In the genomic region with DNA sequence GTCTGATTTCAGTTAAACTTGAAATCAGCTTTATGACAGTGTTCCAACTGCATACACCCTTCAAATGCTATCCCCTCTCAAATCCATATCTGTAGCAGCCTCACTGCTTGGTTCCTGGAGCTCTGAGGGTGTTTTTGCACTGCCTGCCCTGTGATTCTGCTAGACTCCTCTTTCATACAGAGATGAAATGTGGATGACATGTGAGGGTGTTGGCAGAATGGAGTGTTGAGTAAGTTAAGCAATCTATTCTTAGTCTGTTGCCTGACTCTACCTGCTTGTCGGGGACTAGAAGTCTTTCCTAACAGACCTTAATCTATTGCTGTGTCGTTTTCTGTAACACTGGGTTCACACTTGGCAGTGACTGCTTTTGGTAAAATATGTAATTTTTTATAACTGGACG, we compare ENCODE assay signal across 28 cellular contexts. TPM values are rescaled to one million over a fixed set of nuclear protein-coding genes. Genes with fewer than 3 reads are reported as not detected.
"Had no signal": no experiment of that assay in that cellular context is flagged by ENCODE, and none has a peak within 500 bp of the region (broad histone marks: within the 10 kb centered on the region; RNA-seq: fewer than 3 reads in every experiment).

No MANE protein-coding gene starts in this region.

- H3K36me3 Mint-ChIP-seq: stimulated activated effector memory CD8-positive, alpha-beta T cell treated with anti-CD3 and anti-CD28 coated beads, Interleukin-12 subunit alpha, Interleukin-12 subunit beta, amount 100 ng/mL, for 72 hours; stimulated activated memory B cell treated with anti-CD40 and anti-IgM and Interleukin-4, amounts not matched to agents 10 μg/mL and 1 μg/mL and 100 μg/mL, for 72 hours; stimulated activated naive B cell treated with anti-CD40 and anti-IgM and Interleukin-4, amounts not matched to agents 10 μg/mL and 1 μg/mL and 100 μg/mL, for 72 hours had no signal

- H3K27ac ChIP-seq: stomach, suprapubic skin, testis, thoracic aorta, thyroid gland, tibial artery, tibial nerve, transverse colon, upper lobe of left lung, upper lobe of right lung, uterus, vagina had no signal

- H3K9me3 ChIP-seq: testis, thyroid gland, upper lobe of right lung, uterus, vagina had no signal

- H3K4me3 Mint-ChIP-seq: stimulated activated effector memory CD8-positive, alpha-beta T cell treated with anti-CD3 and anti-CD28 coated beads, Interleukin-12 subunit alpha, Interleukin-12 subunit beta, amount 100 ng/mL, for 72 hours; stimulated activated memory B cell treated with anti-CD40 and anti-IgM and Interleukin-4, amounts not matched to agents 10 μg/mL and 1 μg/mL and 100 μg/mL, for 72 hours; stimulated activated naive B cell treated with anti-CD40 and anti-IgM and Interleukin-4, amounts not matched to agents 10 μg/mL and 1 μg/mL and 100 μg/mL, for 72 hours; stimulated activated naive CD8-positive, alpha-beta T cell treated with anti-CD3 and anti-CD28 coated beads, Interleukin-15, amount 100 ng/mL, for 72 hours; stimulated activated naive CD8-positive, alpha-beta T cell treated with anti-CD3 and anti-CD28 coated beads, Interleukin-15, Interleukin-2, amounts not matched to agents 100 ng/mL and 50 ng/mL, for 24 hours; type B pancreatic cell had no signal

- H3K9me3 Mint-ChIP-seq: stimulated activated effector memory CD8-positive, alpha-beta T cell treated with anti-CD3 and anti-CD28 coated beads, Interleukin-12 subunit alpha, Interleukin-12 subunit beta, amount 100 ng/mL, for 72 hours had no signal

- H3K4me3 ChIP-seq: stomach, suprapubic skin, testis, thoracic aorta, thyroid gland, tibial artery, tibial nerve, transverse colon, upper lobe of left lung, upper lobe of right lung, uterus, vagina had no signal

- H3K4me1 ChIP-seq: stomach, suprapubic skin, testis, thyroid gland, tibial artery, tibial nerve, transverse colon, upper lobe of left lung, upper lobe of right lung, uterus, vagina had no signal

- H3K4me1 Mint-ChIP-seq: stimulated activated effector memory CD8-positive, alpha-beta T cell treated with anti-CD3 and anti-CD28 coated beads, Interleukin-12 subunit alpha, Interleukin-12 subunit beta, amount 100 ng/mL, for 72 hours; stimulated activated memory B cell treated with anti-CD40 and anti-IgM and Interleukin-4, amounts not matched to agents 10 μg/mL and 1 μg/mL and 100 μg/mL, for 72 hours; stimulated activated naive B cell treated with anti-CD40 and anti-IgM and Interleukin-4, amounts not matched to agents 10 μg/mL and 1 μg/mL and 100 μg/mL, for 72 hours; stimulated activated naive CD8-positive, alpha-beta T cell treated with anti-CD3 and anti-CD28 coated beads, Interleukin-15, amount 100 ng/mL, for 72 hours had no signal

- H3K27ac Mint-ChIP-seq: stimulated activated effector memory CD8-positive, alpha-beta T cell treated with anti-CD3 and anti-CD28 coated beads, Interleukin-12 subunit alpha, Interleukin-12 subunit beta, amount 100 ng/mL, for 72 hours; stimulated activated memory B cell treated with anti-CD40 and anti-IgM and Interleukin-4, amounts not matched to agents 10 μg/mL and 1 μg/mL and 100 μg/mL, for 72 hours; stimulated activated naive B cell treated with anti-CD40 and anti-IgM and Interleukin-4, amounts not matched to agents 10 μg/mL and 1 μg/mL and 100 μg/mL, for 72 hours; stimulated activated naive CD8-positive, alpha-beta T cell treated with anti-CD3 and anti-CD28 coated beads, Interleukin-15, amount 100 ng/mL, for 72 hours; stimulated activated naive CD8-positive, alpha-beta T cell treated with anti-CD3 and anti-CD28 coated beads, Interleukin-15, Interleukin-2, amounts not matched to agents 100 ng/mL and 50 ng/mL, for 24 hours; type B pancreatic cell had no signal

- H3K27me3 Mint-ChIP-seq: stimulated activated memory B cell treated with anti-CD40 and anti-IgM and Interleukin-4, amounts not matched to agents 10 μg/mL and 1 μg/mL and 100 μg/mL, for 72 hours; stimulated activated naive CD8-positive, alpha-beta T cell treated with anti-CD3 and anti-CD28 coated beads, Interleukin-15, amount 100 ng/mL, for 72 hours; stimulated activated naive CD8-positive, alpha-beta T cell treated with anti-CD3 and anti-CD28 coated beads, Interleukin-15, Interleukin-2, amounts not matched to agents 100 ng/mL and 50 ng/mL, for 24 hours; type B pancreatic cell had no signal

- H3K36me3 ChIP-seq: stomach, suprapubic skin, thoracic aorta, thyroid gland, tibial artery, tibial nerve, transverse colon, upper lobe of left lung, upper lobe of right lung, uterus, vagina had no signal

- ATAC-seq: stimulated activated effector memory CD8-positive, alpha-beta T cell treated with anti-CD3 and anti-CD28 coated beads, Interleukin-12 subunit alpha, Interleukin-12 subunit beta, amount 100 ng/mL, for 72 hours; stimulated activated memory B cell treated with anti-CD40 and anti-IgM and Interleukin-4, amounts not matched to agents 10 μg/mL and 1 μg/mL and 100 μg/mL, for 72 hours; stimulated activated naive B cell treated with anti-CD40 and anti-IgM and Interleukin-4, amounts not matched to agents 10 μg/mL and 1 μg/mL and 100 μg/mL, for 72 hours; stimulated activated naive CD8-positive, alpha-beta T cell treated with anti-CD3 and anti-CD28 coated beads, Interleukin-15, amount 100 ng/mL, for 72 hours; stimulated activated naive CD8-positive, alpha-beta T cell treated with anti-CD3 and anti-CD28 coated beads, Interleukin-15, Interleukin-2, amounts not matched to agents 100 U/mL and 50 U/mL, for 24 hours; upper lobe of right lung had no signal

- DNase-seq: stimulated activated CD4-positive, alpha-beta T cell treated with anti-CD3 and anti-CD28 coated beads, Interleukin-2, amount 100 ng/mL, for 48 hours; stimulated activated CD4-positive, alpha-beta T cell treated with anti-CD3 and anti-CD28 coated beads, Interleukin-4, amount 100 ng/mL, for 1 hour; stimulated activated CD4-positive, alpha-beta T cell treated with anti-CD3 and anti-CD28 coated beads, Interleukin-4, amount 100 ng/mL, for 24 hours; stimulated activated CD4-positive, alpha-beta T cell treated with anti-CD3 and anti-CD28 coated beads, Interleukin-4, amount 100 ng/mL, for 4 hours; stimulated activated CD8-positive, alpha-beta memory T cell treated with anti-CD3 and anti-CD28 coated beads, Interleukin-4, amount 100 ng/mL, for 48 hours; stimulated activated naive B cell treated with anti-CD40 and anti-IgM and Interleukin-4, amounts not matched to agents 10 μg/mL and 1 μg/mL and 100 μg/mL, for 72 hours; stimulated activated naive CD4-positive, alpha-beta T cell; stimulated activated naive CD4-positive, alpha-beta T cell treated with Interleukin-2 at 50 U/mL for 16 hours; stimulated activated naive CD8-positive, alpha-beta T cell treated with anti-CD3 and anti-CD28 coated beads, Interleukin-15, amount 100 ng/mL, for 72 hours; stimulated activated naive CD8-positive, alpha-beta T cell treated with anti-CD3 and anti-CD28 coated beads, Interleukin-15, Interleukin-2, amounts not matched to agents 100 U/mL and 50 U/mL, for 24 hours; stomach; substantia nigra; testis; thyroid gland; tibial artery; transverse colon; trophoblast cell; upper lobe of left lung; upper lobe of right lung; uterus had no signal

- H3K27me3 ChIP-seq: stomach, suprapubic skin, testis, thyroid gland, tibial nerve, transverse colon, upper lobe of left lung, upper lobe of right lung, uterus, vagina had no signal

RNA-seq across cellular contexts. Expression of a gene that starts 9.8 kb away (rescaled TPM):
- total RNA-seq: stomach, thoracic aorta, tibial nerve, upper lobe of left lung, upper lobe of right lung, vagina had no signal
